9 cellular contexts compared by ENCODE assay signal in genomic region chr2:84880395-84880644, GRCh38.
DNase-seq lines count a peak whose midpoint lies in the region; ATAC-seq and TF ChIP-seq lines count a peak whose summit lies in the region.
"Had no signal": no experiment of that assay in that cellular context is flagged by ENCODE, and none has a peak within 500 bp of the region (broad histone marks: within the 10 kb centered on the region; RNA-seq: fewer than 3 reads in every experiment).

No MANE protein-coding gene starts in this region.

- H3K4me1 ChIP-seq in muscle layer of colon (ENCODE audit: insufficient read depth, low read length): peaks cover 20% of the 10 kb centered on the region

- H3K4me3 ChIP-seq in choroid plexus epithelial cell (ENCODE audit: low read depth, low read length): peak overlapping the region; percentile 61
- H3K4me3 ChIP-seq in muscle layer of colon (ENCODE audit: low read depth in 1 of 2, low read length in 2 of 2): peak overlapping the region; percentile 49 to 71

- DNase-seq in stimulated activated naive CD8-positive, alpha-beta T cell treated with anti-CD3 and anti-CD28 coated beads, Interleukin-15, Interleukin-2, amounts not matched to agents 100 U/mL and 50 U/mL, for 24 hours: no peak
- DNase-seq in choroid plexus epithelial cell (ENCODE audit: low read depth) (no peak), hypothalamus (lab: John Stamatoyannopoulos, UW) (no peak), NCI-H1694 treated with DMSO at 0.1 percent for 48 hours (lab: John Stamatoyannopoulos, UW) (no peak)
- no peak for DNase-seq in stimulated activated CD4-positive, alpha-beta T cell treated with anti-CD3 and anti-CD28 coated beads, Interleukin-15, amount 100 ng/mL, for 24 hours
- DNase-seq: GF-D8 had no signal

- H3K27me3 Mint-ChIP-seq in stimulated activated naive CD8-positive, alpha-beta T cell treated with anti-CD3 and anti-CD28 coated beads, Interleukin-15, Interleukin-2, amounts not matched to agents 100 ng/mL and 50 ng/mL, for 24 hours: no peaks in the 10 kb centered on the region

- TF ChIP-seq CTCF in choroid plexus epithelial cell (conservative IDR thresholded peaks at IDR 0.05; ENCODE audit: low read depth, low read length): no peak

- no peak for ATAC-seq in stimulated activated naive CD8-positive, alpha-beta T cell treated with anti-CD3 and anti-CD28 coated beads, Interleukin-15, Interleukin-2, amounts not matched to agents 100 U/mL and 50 U/mL, for 24 hours
- no peak for ATAC-seq in HG03196 (IDR thresholded peaks at IDR 0.05; ENCODE audit: unreplicated experiment)

- peaks cover 7% of the 10 kb centered on the region for H3K36me3 Mint-ChIP-seq in stimulated activated naive CD8-positive, alpha-beta T cell treated with anti-CD3 and anti-CD28 coated beads, Interleukin-15, Interleukin-2, amounts not matched to agents 100 ng/mL and 50 ng/mL, for 24 hours (ENCODE audit: low read depth)

- H3K27ac ChIP-seq in muscle layer of colon (ENCODE audit: low read depth, low read length): no peak overlapping the region

- peak overlapping the region; percentile 98 for H3K27ac Mint-ChIP-seq in stimulated activated naive CD8-positive, alpha-beta T cell treated with anti-CD3 and anti-CD28 coated beads, Interleukin-15, Interleukin-2, amounts not matched to agents 100 ng/mL and 50 ng/mL, for 24 hours

- H3K27me3 ChIP-seq in muscle layer of colon (ENCODE audit: control insufficient read depth in 1 of 2, insufficient read depth in 2 of 2, low read length in 2 of 2): peaks cover 23 to 24% of the 10 kb centered on the region in 2 donors

- H3K9me3 ChIP-seq in muscle layer of colon (ENCODE audit: low read length): no peaks in the 10 kb centered on the region

- peaks cover 63% of the 10 kb centered on the region for H3K4me1 Mint-ChIP-seq in stimulated activated naive CD8-positive, alpha-beta T cell treated with anti-CD3 and anti-CD28 coated beads, Interleukin-15, Interleukin-2, amounts not matched to agents 100 ng/mL and 50 ng/mL, for 24 hours (ENCODE audit: low read depth)

- no peaks in the 10 kb centered on the region for H3K36me3 ChIP-seq in muscle layer of colon (ENCODE audit: insufficient read depth, low read length)

- peak overlapping the region; percentile 98 for H3K4me3 Mint-ChIP-seq in stimulated activated naive CD8-positive, alpha-beta T cell treated with anti-CD3 and anti-CD28 coated beads, Interleukin-15, Interleukin-2, amounts not matched to agents 100 ng/mL and 50 ng/mL, for 24 hours

- no peaks in the 10 kb centered on the region for H3K9me3 Mint-ChIP-seq in stimulated activated naive CD8-positive, alpha-beta T cell treated with anti-CD3 and anti-CD28 coated beads, Interleukin-15, Interleukin-2, amounts not matched to agents 100 ng/mL and 50 ng/mL, for 24 hours

- no peak overlapping the region for H3K9ac ChIP-seq in muscle layer of colon (ENCODE audit: low read length)
